26 cellular contexts compared by ENCODE assay signal in genomic region chr3:7565574-7565973, GRCh38.
"Had no signal": no experiment of that assay in that cellular context is flagged by ENCODE, and none has a peak within 500 bp of the region (broad histone marks: within the 10 kb centered on the region; RNA-seq: fewer than 3 reads in every experiment).

No MANE protein-coding gene starts in this region.

- H3K4me3 Mint-ChIP-seq: memory B cell; mesothelial cell of epicardium; natural killer cell treated with Interleukin-12 subunit alpha and Interleukin-12 subunit beta and Interleukin-15 and Interleukin-18, amount 100 ng/mL, for 72 hours; neural progenitor cell; stimulated activated effector memory CD8-positive, alpha-beta T cell treated with anti-CD3 and anti-CD28 coated beads, Interleukin-12 subunit alpha, Interleukin-12 subunit beta, amount 100 ng/mL, for 72 hours had no signal

- DNase-seq: cortex of kidney; dorsolateral prefrontal cortex; effector CD8-positive, alpha-beta T cell; esophagus squamous epithelium; heart right ventricle; hypothalamus; occipital lobe; pancreas; right cardiac atrium; stimulated activated CD4-positive, alpha-beta T cell treated with anti-CD3 and anti-CD28 coated beads, Interleukin-2, amount 100 ng/mL, for 48 hours; stimulated activated CD8-positive, alpha-beta memory T cell treated with anti-CD3 and anti-CD28 coated beads, Interleukin-4, amount 100 ng/mL, for 48 hours; stimulated activated naive CD8-positive, alpha-beta T cell treated with anti-CD3 and anti-CD28 coated beads, Interleukin-15, Interleukin-2, amounts not matched to agents 100 U/mL and 50 U/mL, for 24 hours; thyroid gland; upper lobe of left lung; uterus had no signal

- H3K9me3 ChIP-seq: esophagus squamous epithelium, pancreas, suprapubic skin, thyroid gland, upper lobe of left lung, uterus had no signal

- H2AFZ ChIP-seq: neural progenitor cell had no signal

- H3K36me3 Mint-ChIP-seq: memory B cell; mesothelial cell of epicardium; natural killer cell treated with Interleukin-12 subunit alpha and Interleukin-12 subunit beta and Interleukin-15 and Interleukin-18, amount 100 ng/mL, for 72 hours; neural progenitor cell; stimulated activated effector memory CD8-positive, alpha-beta T cell treated with anti-CD3 and anti-CD28 coated beads, Interleukin-12 subunit alpha, Interleukin-12 subunit beta, amount 100 ng/mL, for 72 hours had no signal

- H3K27ac ChIP-seq: dorsolateral prefrontal cortex, esophagus squamous epithelium, heart right ventricle, neural progenitor cell, pancreas, suprapubic skin, thyroid gland, upper lobe of left lung, uterus had no signal

- H3K27ac Mint-ChIP-seq: memory B cell; mesothelial cell of epicardium; natural killer cell treated with Interleukin-12 subunit alpha and Interleukin-12 subunit beta and Interleukin-15 and Interleukin-18, amount 100 ng/mL, for 72 hours; neural progenitor cell; progenitor cell of endocrine pancreas; stimulated activated effector memory CD8-positive, alpha-beta T cell treated with anti-CD3 and anti-CD28 coated beads, Interleukin-12 subunit alpha, Interleukin-12 subunit beta, amount 100 ng/mL, for 72 hours had no signal

- H3K27me3 ChIP-seq: dorsolateral prefrontal cortex, esophagus squamous epithelium, heart right ventricle, neural progenitor cell, pancreas, suprapubic skin, thyroid gland, upper lobe of left lung, uterus had no signal

- H3K4me3 ChIP-seq: dorsolateral prefrontal cortex, esophagus squamous epithelium, heart right ventricle, neural progenitor cell, pancreas, smooth muscle cell, suprapubic skin, thyroid gland, upper lobe of left lung, uterus had no signal

- H3K4me2 ChIP-seq: neural progenitor cell, smooth muscle cell had no signal

- H3K4me1 ChIP-seq: esophagus squamous epithelium, heart right ventricle, neural progenitor cell, pancreas, suprapubic skin, thyroid gland, upper lobe of left lung, uterus had no signal

- H3K36me3 ChIP-seq: esophagus squamous epithelium, heart right ventricle, neural progenitor cell, pancreas, suprapubic skin, thyroid gland, upper lobe of left lung, uterus had no signal

- H3K9ac ChIP-seq: neural progenitor cell had no signal

- H3K4me1 Mint-ChIP-seq: memory B cell; mesothelial cell of epicardium; neural progenitor cell; stimulated activated effector memory CD8-positive, alpha-beta T cell treated with anti-CD3 and anti-CD28 coated beads, Interleukin-12 subunit alpha, Interleukin-12 subunit beta, amount 100 ng/mL, for 72 hours had no signal

- H3K9me3 Mint-ChIP-seq: natural killer cell treated with Interleukin-12 subunit alpha and Interleukin-12 subunit beta and Interleukin-15 and Interleukin-18, amount 100 ng/mL, for 72 hours had no signal

- H3K27me3 Mint-ChIP-seq: memory B cell, progenitor cell of endocrine pancreas had no signal

- FAIRE-seq: endometrium, frontal cortex, pancreas had no signal

- ATAC-seq: heart right ventricle; left lobe of liver; natural killer cell treated with Interleukin-12 subunit alpha and Interleukin-12 subunit beta and Interleukin-15 and Interleukin-18, amount 100 ng/mL, for 72 hours; pancreas; right cardiac atrium; stimulated activated effector memory CD8-positive, alpha-beta T cell treated with anti-CD3 and anti-CD28 coated beads, Interleukin-12 subunit alpha, Interleukin-12 subunit beta, amount 100 ng/mL, for 72 hours; stimulated activated naive CD8-positive, alpha-beta T cell treated with anti-CD3 and anti-CD28 coated beads, Interleukin-15, Interleukin-2, amounts not matched to agents 100 U/mL and 50 U/mL, for 24 hours had no signal
